Comparison of ENCODE assay signal across 32 cellular contexts in genomic region chr1:5940723-5941407, GRCh38.
"Had no signal": no experiment of that assay in that cellular context is flagged by ENCODE, and none has a peak within 500 bp of the region (broad histone marks: within the 10 kb centered on the region; RNA-seq: fewer than 3 reads in every experiment).

No MANE protein-coding gene starts in this region.

- H3K27ac Mint-ChIP-seq: naive thymus-derived CD8-positive, alpha-beta T cell; natural killer cell treated with Interleukin-12 subunit alpha and Interleukin-12 subunit beta and Interleukin-15 and Interleukin-18, amount 100 ng/mL, for 72 hours; nephron progenitor cell; progenitor cell of endocrine pancreas; stimulated activated memory B cell treated with anti-CD40 and anti-IgM and Interleukin-4, amounts not matched to agents 10 μg/mL and 1 μg/mL and 100 μg/mL, for 72 hours had no signal

- H3K4me2 ChIP-seq: smooth muscle cell had no signal

- ATAC-seq: naive thymus-derived CD8-positive, alpha-beta T cell; natural killer cell treated with Interleukin-12 subunit alpha and Interleukin-12 subunit beta and Interleukin-15 and Interleukin-18, amount 100 ng/mL, for 72 hours; psoas muscle; right cardiac atrium; sciatic nerve; stimulated activated memory B cell treated with anti-CD40 and anti-IgM and Interleukin-4, amounts not matched to agents 10 μg/mL and 1 μg/mL and 100 μg/mL, for 72 hours; stimulated activated naive CD8-positive, alpha-beta T cell treated with anti-CD3 and anti-CD28 coated beads, Interleukin-15, Interleukin-2, amounts not matched to agents 100 U/mL and 50 U/mL, for 24 hours had no signal

- H3K27me3 ChIP-seq: neutrophil, ovary, spleen, stomach, thyroid gland, tibial nerve, upper lobe of left lung, vagina had no signal

- H3K79me2 ChIP-seq: parathyroid adenoma had no signal

- H3K9ac ChIP-seq: parathyroid adenoma had no signal

- H3K36me3 ChIP-seq: ovary, thoracic aorta, vagina had no signal

- H3K9me3 Mint-ChIP-seq: naive thymus-derived CD8-positive, alpha-beta T cell; natural killer cell treated with Interleukin-12 subunit alpha and Interleukin-12 subunit beta and Interleukin-15 and Interleukin-18, amount 100 ng/mL, for 72 hours; stimulated activated memory B cell treated with anti-CD40 and anti-IgM and Interleukin-4, amounts not matched to agents 10 μg/mL and 1 μg/mL and 100 μg/mL, for 72 hours had no signal

- H3K4me3 ChIP-seq: ovary, psoas muscle, skin epidermis, smooth muscle cell, spleen, stomach, thoracic aorta, thyroid gland, tibial nerve, upper lobe of left lung, vagina had no signal

- DNase-seq: naive thymus-derived CD8-positive, alpha-beta T cell; nephron progenitor cell; nucleus accumbens; ovary; posterior cingulate gyrus; psoas muscle; right cardiac atrium; spleen; stimulated activated CD4-positive, alpha-beta T cell treated with anti-CD3 and anti-CD28 coated beads, Interleukin-12 subunit alpha, Interleukin-12 subunit beta, amount 100 ng/mL, for 4 hours; stimulated activated CD4-positive, alpha-beta T cell treated with anti-CD3 and anti-CD28 coated beads, Interleukin-1b, Interleukin-23, amount 100 ng/mL, for 48 hours; stimulated activated CD4-positive, alpha-beta T cell treated with anti-CD3 and anti-CD28 coated beads, Interleukin-4, amount 100 ng/mL, for 1 hour; stimulated activated CD4-positive, alpha-beta T cell treated with anti-CD3 and anti-CD28 coated beads, Interleukin-4, amount 100 ng/mL, for 4 hours; stimulated activated CD8-positive, alpha-beta memory T cell treated with anti-CD3 and anti-CD28 coated beads, Interleukin-4, amount 100 ng/mL, for 48 hours; stimulated activated naive CD4-positive, alpha-beta T cell; stimulated activated naive CD8-positive, alpha-beta T cell treated with anti-CD3 and anti-CD28 coated beads, Interleukin-15, Interleukin-2, amounts not matched to agents 100 U/mL and 50 U/mL, for 24 hours; thyroid gland; trophoblast cell; upper lobe of left lung had no signal

- H3K4me1 ChIP-seq: parathyroid adenoma, psoas muscle, spleen, stomach, thyroid gland, upper lobe of left lung, vagina had no signal

- FAIRE-seq: urothelium cell line had no signal

- H3K4me3 Mint-ChIP-seq: naive thymus-derived CD8-positive, alpha-beta T cell; natural killer cell treated with Interleukin-12 subunit alpha and Interleukin-12 subunit beta and Interleukin-15 and Interleukin-18, amount 100 ng/mL, for 72 hours; nephron progenitor cell; neural crest cell; stimulated activated memory B cell treated with anti-CD40 and anti-IgM and Interleukin-4, amounts not matched to agents 10 μg/mL and 1 μg/mL and 100 μg/mL, for 72 hours had no signal

- H3K4me1 Mint-ChIP-seq: stimulated activated memory B cell treated with anti-CD40 and anti-IgM and Interleukin-4, amounts not matched to agents 10 μg/mL and 1 μg/mL and 100 μg/mL, for 72 hours had no signal

- H3K27me3 Mint-ChIP-seq: naive thymus-derived CD8-positive, alpha-beta T cell; natural killer cell treated with Interleukin-12 subunit alpha and Interleukin-12 subunit beta and Interleukin-15 and Interleukin-18, amount 100 ng/mL, for 72 hours; progenitor cell of endocrine pancreas; stimulated activated memory B cell treated with anti-CD40 and anti-IgM and Interleukin-4, amounts not matched to agents 10 μg/mL and 1 μg/mL and 100 μg/mL, for 72 hours had no signal

- H3K9me3 ChIP-seq: neutrophil, ovary, psoas muscle, spleen, stomach, thoracic aorta, thyroid gland, tibial nerve, upper lobe of left lung, vagina had no signal

- H3K27ac ChIP-seq: neutrophil, ovary, parathyroid adenoma, psoas muscle, spleen, stomach, thoracic aorta, thyroid gland, tibial nerve, upper lobe of left lung, vagina had no signal

- H3K36me3 Mint-ChIP-seq: natural killer cell treated with Interleukin-12 subunit alpha and Interleukin-12 subunit beta and Interleukin-15 and Interleukin-18, amount 100 ng/mL, for 72 hours had no signal

- H2AFZ ChIP-seq: parathyroid adenoma had no signal
